8 cellular contexts compared by ENCODE assay signal in genomic region chr19:43432866-43433673, GRCh38. TPM values are rescaled to one million over a fixed set of nuclear protein-coding genes. Genes with fewer than 3 reads are reported as not detected.
DNase-seq lines count a peak whose midpoint lies in the region; ATAC-seq and TF ChIP-seq lines count a peak whose summit lies in the region.

No MANE protein-coding gene starts in this region.

- H3K4me3 Mint-ChIP-seq in stimulated activated naive B cell treated with anti-CD40 and anti-IgM and Interleukin-4, amounts not matched to agents 10 μg/mL and 1 μg/mL and 100 μg/mL, for 72 hours: no peak overlapping the region

- peaks cover 6 to 26% of the 10 kb centered on the region in 2 donors for H3K4me1 Mint-ChIP-seq in stimulated activated naive B cell treated with anti-CD40 and anti-IgM and Interleukin-4, amounts not matched to agents 10 μg/mL and 1 μg/mL and 100 μg/mL, for 72 hours

- no peaks in the 10 kb centered on the region for H3K9me3 Mint-ChIP-seq in stimulated activated naive B cell treated with anti-CD40 and anti-IgM and Interleukin-4, amounts not matched to agents 10 μg/mL and 1 μg/mL and 100 μg/mL, for 72 hours

- intact Hi-C loops in dorsolateral prefrontal cortex (cut with DNase I): no loop called here

- H3K27ac ChIP-seq in dorsolateral prefrontal cortex: no peak overlapping the region

- DNase-seq in AG10803 (ENCODE audit: low read depth): peak; percentile 51
- DNase-seq in GM19240 (ENCODE audit: insufficient read length, low spot score): peak; percentile 49
- peak; percentile 53 for DNase-seq in NCI-H526 treated with DMSO at 0.1 percent for 48 hours (lab: John Stamatoyannopoulos, UW)
- peak; percentile 61 to 63 for DNase-seq in activated CD4-positive, alpha-beta T cell treated with anti-CD3 and anti-CD28 coated beads, Interleukin-2, amount 50 U/mL, for 4 hours
- DNase-seq in dorsolateral prefrontal cortex: peak in 1 of 10 donors; percentile 13
- peak; percentile 56 for DNase-seq in myocyte (ENCODE audit: low read depth)
- DNase-seq in stimulated activated naive B cell treated with anti-CD40 and anti-IgM and Interleukin-4, amounts not matched to agents 10 μg/mL and 1 μg/mL and 100 μg/mL, for 72 hours: peak; percentile 29
- no peak for DNase-seq in occipital lobe (lab: John Stamatoyannopoulos, UW)

- no peaks in the 10 kb centered on the region for H3K27me3 Mint-ChIP-seq in stimulated activated naive B cell treated with anti-CD40 and anti-IgM and Interleukin-4, amounts not matched to agents 10 μg/mL and 1 μg/mL and 100 μg/mL, for 72 hours

- H3K36me3 Mint-ChIP-seq in stimulated activated naive B cell treated with anti-CD40 and anti-IgM and Interleukin-4, amounts not matched to agents 10 μg/mL and 1 μg/mL and 100 μg/mL, for 72 hours: no peaks in the 10 kb centered on the region

- TF ChIP-seq CTCF in AG10803 (conservative IDR thresholded peaks at IDR 0.05; ENCODE audit: low read length) (peak; percentile 87), dorsolateral prefrontal cortex (IDR thresholded peaks at IDR 0.05 in 54 of 56, conservative IDR thresholded peaks at IDR 0.05 in 2 of 56; ENCODE audit: low read depth in 1 of 56, partially characterized antibody in 56 of 56) (peak; percentile 32 to 68 (median 57))

- peak; percentile 82 to 83 for ATAC-seq in stimulated activated naive B cell treated with anti-CD40 and anti-IgM and Interleukin-4, amounts not matched to agents 10 μg/mL and 1 μg/mL and 100 μg/mL, for 72 hours (replicated peaks)

- H3K27ac Mint-ChIP-seq in stimulated activated naive B cell treated with anti-CD40 and anti-IgM and Interleukin-4, amounts not matched to agents 10 μg/mL and 1 μg/mL and 100 μg/mL, for 72 hours: no peak overlapping the region

- peaks cover 0 to 3% (median 0%) of the 10 kb centered on the region in 45 donors for H3K27me3 ChIP-seq in dorsolateral prefrontal cortex

- no peak overlapping the region for H3K4me3 ChIP-seq in AG10803 (ENCODE audit: low read length)
- no peak overlapping the region for H3K4me3 ChIP-seq in dorsolateral prefrontal cortex

RNA-seq across cellular contexts. Expression of gene TEX101, which starts 18.4 kb away (rescaled TPM):
- total RNA-seq in dorsolateral prefrontal cortex (under 1 TPM in 9 of 120 experiments, not detected in 111; 0.43 to 0.82 (median 0.50) TPM), myocyte (not detected in 2 replicates), occipital lobe (not detected)
- polyA plus RNA-seq in myocyte (2012): not detected

RNA-seq across cellular contexts. Expression of gene LYPD3, which starts 32.3 kb away (rescaled TPM):
- total RNA-seq in dorsolateral prefrontal cortex: 1 to 10 TPM in 7 of 120 experiments, under 1 TPM in 63, not detected in 50; 0.26 to 2.0 (median 0.53) TPM
- total RNA-seq in myocyte: 0.21 and 0.37 TPM in 2 replicates
- 0.20 TPM for polyA plus RNA-seq in myocyte (2012)
- not detected for total RNA-seq in occipital lobe
